28 cellular contexts compared by ENCODE assay signal in genomic region chr9:76153902-76154629, GRCh38.
DNase-seq lines count a peak whose midpoint lies in the region; ATAC-seq and TF ChIP-seq lines count a peak whose summit lies in the region.
"Had no signal": no experiment of that assay in that cellular context is flagged by ENCODE, and none has a peak within 500 bp of the region (broad histone marks: within the 10 kb centered on the region; RNA-seq: fewer than 3 reads in every experiment).

No MANE protein-coding gene starts in this region.

- TF ChIP-seq CTCF in epithelial cell of proximal tubule (conservative IDR thresholded peaks at IDR 0.05; ENCODE audit: low read depth, low read length): no peak
- TF ChIP-seq CTCF in mucosa of descending colon (IDR thresholded peaks at IDR 0.05): no peak

- H3K36me3 ChIP-seq in mucosa of descending colon (ENCODE audit: low read depth): no peaks in the 10 kb centered on the region

- H3K4me3 ChIP-seq in epithelial cell of proximal tubule (ENCODE audit: low read depth, low read length): no peak overlapping the region
- no peak overlapping the region for H3K4me3 ChIP-seq in mucosa of descending colon
- H3K4me3 ChIP-seq: gastroesophageal sphincter, lung, SJSA1 had no signal

- ATAC-seq in mucosa of descending colon (peak; percentile 68), HG02973 (IDR thresholded peaks at IDR 0.05; ENCODE audit: unreplicated experiment) (no peak)
- ATAC-seq: gastroesophageal sphincter; HCT116; naive thymus-derived CD8-positive, alpha-beta T cell; stimulated activated memory B cell treated with anti-CD40 and anti-IgM and Interleukin-4, amounts not matched to agents 10 μg/mL and 1 μg/mL and 100 μg/mL, for 72 hours had no signal

- H3K4me1 ChIP-seq in mucosa of descending colon (ENCODE audit: low read depth): peaks cover 9% of the 10 kb centered on the region
- H3K4me1 ChIP-seq: gastroesophageal sphincter, SJSA1 had no signal

- no peaks in the 10 kb centered on the region for H3K9me3 ChIP-seq in mucosa of descending colon
- H3K9me3 ChIP-seq: gastroesophageal sphincter, SJSA1 had no signal

- intact Hi-C loops in mucosa of descending colon (cut with DNase I, micrococcal nuclease) (no loop called here), head of caudate nucleus (cut with DNase I) (no loop called here)

- peak; percentile 4 for DNase-seq in DMS79 (lab: John Stamatoyannopoulos, UW)
- peak; percentile 25 for DNase-seq in NCI-H187 treated with DMSO at 0.1 percent for 48 hours (lab: John Stamatoyannopoulos, UW)
- DNase-seq in epithelial cell of proximal tubule (ENCODE audit: low read depth): peak; percentile 27
- DNase-seq in mucosa of descending colon: peak in 2 of 3 donors; percentile 33 to 55
- DNase-seq in head of caudate nucleus: no peak
- DNase-seq in HUDEP-2 (lab: John Stamatoyannopoulos, UW; ENCODE audit: unreplicated experiment in 76 of 76): no peak
- no peak for DNase-seq in NCI-H524 (lab: John Stamatoyannopoulos, UW)
- DNase-seq: activated B cell treated with CpG ODN at 0.5 μM for 24 hours; activated CD4-positive, alpha-beta T cell treated with anti-CD3 and anti-CD28 coated beads, Interleukin-2, amount 50 U/mL, for 1 hour; activated gamma-delta T cell; activated naive CD8-positive, alpha-beta T cell treated with anti-CD3 and anti-CD28 coated beads for 36 hours; activated T-cell treated with anti-CD3 and anti-CD28 coated beads, Interleukin-2, amount 50 U/mL, for 24 hours; anterior cingulate cortex; C1 segment of cervical spinal cord; effector CD4-positive, alpha-beta T cell; GDM1; Karpas-422; naive thymus-derived CD8-positive, alpha-beta T cell; NCI-H226; nucleus accumbens; substantia nigra; T-helper 1 cell had no signal

Comparison
In these comparisons a context has a peak if more than half of its experiments do, and no peak if none do; other contexts are left out.
1. DNase-seq: peak in DMS79 (single experiment), NCI-H187 treated with DMSO at 0.1 percent for 48 hours (single experiment), epithelial cell of proximal tubule (single experiment) and mucosa of descending colon (2 of 3); none in head of caudate nucleus (0 of 42), HUDEP-2 (0 of 76) and NCI-H524 (0 of 2).